ENCODE assay signal across 19 cellular contexts in genomic region chr6:85395746-85396145, GRCh38. TPM values are rescaled to one million over a fixed set of nuclear protein-coding genes. Genes with fewer than 3 reads are reported as not detected.
DNase-seq lines count a peak whose midpoint lies in the region; ATAC-seq and TF ChIP-seq lines count a peak whose summit lies in the region.
"Had no signal": no experiment of that assay in that cellular context is flagged by ENCODE, and none has a peak within 500 bp of the region (broad histone marks: within the 10 kb centered on the region; RNA-seq: fewer than 3 reads in every experiment).

No MANE protein-coding gene starts in this region.

- no peaks in the 10 kb centered on the region for H3K27me3 ChIP-seq in effector memory CD4-positive, alpha-beta T cell (replicated peaks; ENCODE audit: control insufficient read depth, insufficient read depth, low read length, poor library complexity, severe bottlenecking)

- H3K4me3 ChIP-seq in retinal pigment epithelial cell (ENCODE audit: low read length): no peak overlapping the region
- H3K4me3 ChIP-seq in effector memory CD4-positive, alpha-beta T cell (ENCODE audit: insufficient read depth, low read depth, low read length, poor library complexity, severe bottlenecking): no peak overlapping the region
- H3K4me3 ChIP-seq: K562, PC-9 had no signal

- no peak for TF ChIP-seq CTCF in retinal pigment epithelial cell (conservative IDR thresholded peaks at IDR 0.05; ENCODE audit: low read depth, low read length)

- H3K27ac ChIP-seq in effector memory CD4-positive, alpha-beta T cell (ENCODE audit: insufficient read depth, low read length, poor library complexity, severe bottlenecking): no peak overlapping the region
- H3K27ac ChIP-seq: C4-2B, PC-9 had no signal

- peak; percentile 48; the same call in 2 of the 3 replicates for ATAC-seq in SK-N-SH treated with all-trans-retinoic acid at 6 μM for 48 hours
- no peak for ATAC-seq in Right ventricle myocardium inferior
- ATAC-seq: CD8-positive, alpha-beta T cell; K562 had no signal

- DNase-seq in NCI-H748 (lab: John Stamatoyannopoulos, UW; ENCODE audit: unreplicated experiment) (peak; percentile 43), retinal pigment epithelial cell (ENCODE audit: low read depth) (peak; percentile 17), posterior vena cava (ENCODE audit: low spot score) (no peak), amniotic stem cell (lab: John Stamatoyannopoulos, UW) (no peak), Right ventricle myocardium inferior (ENCODE audit: missing footprints) (no peak)
- no peak for DNase-seq in effector memory CD4-positive, alpha-beta T cell
- DNase-seq: Caco-2; CD8-positive, alpha-beta T cell; Kasumi-1; NCI-H1092 treated with DMSO at 0.1 percent for 48 hours; NCI-H1436; NCI-H187 treated with DMSO at 0.1 percent for 48 hours; NCI-H2107; NCI-H524; PC-9; SHP77 had no signal

- H3K36me3 ChIP-seq in effector memory CD4-positive, alpha-beta T cell (ENCODE audit: control insufficient read depth, insufficient read depth, low read length): no peaks in the 10 kb centered on the region

- H3K9me3 ChIP-seq in effector memory CD4-positive, alpha-beta T cell (ENCODE audit: control insufficient read depth, low read length): no peaks in the 10 kb centered on the region

- intact Hi-C loops in posterior vena cava (cut with DNase I): no loop called here
- intact Hi-C loops in Right ventricle myocardium inferior (cut with DNase I): no loop called here

- H3K4me1 ChIP-seq in effector memory CD4-positive, alpha-beta T cell (ENCODE audit: control insufficient read depth, insufficient read depth, low read length, poor library complexity, severe bottlenecking): no peaks in the 10 kb centered on the region

TF ChIP-seq in SK-N-SH treated with all-trans-retinoic acid at 6 μM for 48 hours, 23 proteins besides CTCF, POLR2A, EP300 and RAD21:
- TF ChIP-seq PATZ1 (CRISPR knock-in tag; IDR thresholded peaks at IDR 0.05; ENCODE audit: borderline replicate concordance) (no peak), TOX (CRISPR knock-in tag; IDR thresholded peaks at IDR 0.05; ENCODE audit: borderline replicate concordance) (0 out of 2 replicates have a peak, but pooled peaks have one; percentile 6)

RNA-seq across cellular contexts. Expression of gene NT5E, which starts 54.1 kb away (rescaled TPM):
- total RNA-seq in posterior vena cava: 10 to 100 TPM; 43.8 to 53.2 TPM
- 5.6 TPM for total RNA-seq in Right ventricle myocardium inferior

Comparison
In these comparisons a context has a peak if more than half of its experiments do, and no peak if none do; other contexts are left out.
1. DNase-seq: peak in NCI-H748 (single experiment) and retinal pigment epithelial cell (single experiment); none in posterior vena cava (single experiment), amniotic stem cell (single experiment), Right ventricle myocardium inferior (single experiment) and effector memory CD4-positive, alpha-beta T cell (0 of 3).